In the genomic region with DNA sequence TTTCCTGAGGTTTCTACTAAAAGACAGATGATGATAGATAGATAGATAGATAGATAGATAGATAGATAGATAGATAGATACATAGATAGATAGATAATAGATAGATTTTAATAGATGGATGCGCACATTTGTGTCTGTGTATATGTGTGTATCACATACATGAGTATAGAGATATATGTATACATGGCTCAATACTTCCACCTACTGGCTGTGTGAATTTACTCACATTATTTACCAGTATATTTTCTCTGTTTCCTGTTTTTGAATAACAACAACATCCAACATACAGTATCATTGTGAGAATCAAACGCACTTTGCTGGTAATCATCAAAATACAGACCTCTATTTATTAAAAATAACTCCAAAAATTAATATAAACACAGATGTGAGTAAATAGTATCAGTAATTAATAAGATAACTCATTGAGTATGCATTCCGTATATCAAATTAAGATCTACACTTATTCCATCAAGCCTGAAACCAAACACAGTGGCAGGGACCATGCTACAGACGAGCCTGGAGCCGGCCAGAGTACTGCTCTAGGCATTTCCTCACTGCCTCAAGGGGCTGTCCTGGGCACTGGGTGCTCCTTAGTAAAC, we compare ENCODE assay signal across 8 cellular contexts.
DNase-seq lines count a peak whose midpoint lies in the region; ATAC-seq, FAIRE-seq and TF ChIP-seq lines count a peak whose summit lies in the region.

No MANE protein-coding gene starts in this region.

- intact Hi-C loops in heart left ventricle (cut with DNase I), result loop anchor here in 4 of 10 donors (10.0 kb wide), 2 partner anchors 453 to 1283 kb away; no protein-coding TSS in a partner anchor
- intact Hi-C loops in transverse colon (cut with DNase I; ENCODE audit: low total_unique reads), result no loop called here
- intact Hi-C loops in activated naive CD4-positive, alpha-beta T cell treated with anti-CD3 and anti-CD28 coated beads for 36 hours (cut with micrococcal nuclease), result loop anchor here (1.0 to 5.0 kb wide), 2 partner anchors 1281 to 1321 kb away; no protein-coding TSS in a partner anchor

- TF ChIP-seq POLR2A in heart left ventricle (IDR thresholded peaks at IDR 0.05), result no peak
- TF ChIP-seq POLR2A in transverse colon (IDR thresholded peaks at IDR 0.05), result no peak

- CTCF ChIA-PET in activated naive CD4-positive, alpha-beta T cell treated with anti-CD3 and anti-CD28 coated beads for 36 hours (lab: Charles Lee), result interaction anchor here (0.7 to 1.0 kb wide), 2 partner anchors 1280 to 1283 kb away, joined by 3 to 4 read pairs; no protein-coding TSS in a partner anchor

- WGBS in heart left ventricle, 4 donors, result 49 to 60% (median 53%) methylated on average over 5 of the region's 5 CpGs
- 56 to 67% methylated on average over 5 of the region's 5 CpGs for WGBS in transverse colon (ENCODE audit: low coverage in 1 of 2), 2 donors

- ATAC-seq in heart left ventricle, result no peak

- peak; percentile 72 for FAIRE-seq in TTC549 (lab: Jason Lieb, UNC)

- H3K36me3 ChIP-seq in heart left ventricle (peaks cover 0 to 2% (median 0%) of the 10 kb centered on the region in 9 donors), transverse colon (no peaks in the 10 kb centered on the region)

- H3K9me3 ChIP-seq in heart left ventricle, result no peaks in the 10 kb centered on the region
- H3K9me3 ChIP-seq in transverse colon, result no peaks in the 10 kb centered on the region

- peak; percentile 40 for TF ChIP-seq CTCF in GM12864 (IDR thresholded peaks at IDR 0.05; ENCODE audit: low read depth, low read length, missing control alignments)
- peak; percentile 20 for TF ChIP-seq CTCF in HFF-Myc (IDR thresholded peaks at IDR 0.05; ENCODE audit: low read depth, low read length, missing control alignments)
- peak in 11 of 12 donors; percentile 19 to 58 (median 41) for TF ChIP-seq CTCF in heart left ventricle (IDR thresholded peaks at IDR 0.05)
- peak; percentile 32 to 56 (median 47) for TF ChIP-seq CTCF in transverse colon (IDR thresholded peaks at IDR 0.05)

- in situ Hi-C loops in transverse colon (cut with MboI; ENCODE audit: low pct_ligation_motif_present in 1 of 4, low pct_unique_long_range_greater_than_20kb in 1 of 4, low sequenced_read_pairs in 3 of 4), result loop anchor here in 3 of 4 donors (25.0 kb wide), 3 partner anchors 446 to 1296 kb away; no protein-coding TSS in a partner anchor

- no peak overlapping the region for H3K27ac Mint-ChIP-seq in activated naive CD4-positive, alpha-beta T cell treated with anti-CD3 and anti-CD28 coated beads for 36 hours

- no peaks in the 10 kb centered on the region for H3K4me1 ChIP-seq in heart left ventricle
- H3K4me1 ChIP-seq in transverse colon, result no peaks in the 10 kb centered on the region

- H3K36me3 Mint-ChIP-seq in activated naive CD4-positive, alpha-beta T cell treated with anti-CD3 and anti-CD28 coated beads for 36 hours (ENCODE audit: low read depth), result no peaks in the 10 kb centered on the region

- no peak overlapping the region for H3K4me3 Mint-ChIP-seq in activated naive CD4-positive, alpha-beta T cell treated with anti-CD3 and anti-CD28 coated beads for 36 hours

- H3K27me3 ChIP-seq in heart left ventricle (no peaks in the 10 kb centered on the region), transverse colon (no peaks in the 10 kb centered on the region)

- no peaks in the 10 kb centered on the region for H3K27me3 Mint-ChIP-seq in activated naive CD4-positive, alpha-beta T cell treated with anti-CD3 and anti-CD28 coated beads for 36 hours (ENCODE audit: low read depth)

- H3K4me1 Mint-ChIP-seq in activated naive CD4-positive, alpha-beta T cell treated with anti-CD3 and anti-CD28 coated beads for 36 hours (ENCODE audit: low read depth), result no peaks in the 10 kb centered on the region

- TF ChIP-seq EP300 in transverse colon (IDR thresholded peaks at IDR 0.05; ENCODE audit: low read depth), result no peak

- H3K4me3 ChIP-seq in GM12864 (ENCODE audit: low read depth, low read length), result no peak overlapping the region
- H3K4me3 ChIP-seq in HFF-Myc (replicated peaks; ENCODE audit: low read depth, low read length), result no peak overlapping the region
- no peak overlapping the region for H3K4me3 ChIP-seq in heart left ventricle
- H3K4me3 ChIP-seq in transverse colon, result no peak overlapping the region

- DNase-seq in GM12864 (ENCODE audit: low read depth) (peak; percentile 37), HFF-Myc (ENCODE audit: extremely low read depth, low read depth) (no peak), NCI-H1417 treated with DMSO at 0.1 percent for 48 hours (lab: John Stamatoyannopoulos, UW) (peak; percentile 5), heart left ventricle (no peak), transverse colon (no peak)
- no peak for DNase-seq in activated CD4-positive, alpha-beta T cell treated with anti-CD3 and anti-CD28 coated beads for 48 hours
- no peak for DNase-seq in activated naive CD4-positive, alpha-beta T cell treated with anti-CD3 and anti-CD28 coated beads for 36 hours

- H3K27ac ChIP-seq in heart left ventricle (no peak overlapping the region), transverse colon (no peak overlapping the region)

- H3K9me3 Mint-ChIP-seq in activated naive CD4-positive, alpha-beta T cell treated with anti-CD3 and anti-CD28 coated beads for 36 hours, result no peaks in the 10 kb centered on the region

Comparison
In these comparisons a context has a peak if more than half of its experiments do, and no peak if none do; other contexts are left out.
1. DNase-seq: peak in GM12864 (single experiment) and NCI-H1417 treated with DMSO at 0.1 percent for 48 hours (single experiment); none in HFF-Myc (single experiment), heart left ventricle (0 of 5), transverse colon (single experiment), activated CD4-positive, alpha-beta T cell treated with anti-CD3 and anti-CD28 coated beads for 48 hours (single experiment) and activated naive CD4-positive, alpha-beta T cell treated with anti-CD3 and anti-CD28 coated beads for 36 hours (single experiment).
2. Peak in every context shown above with its lines, with median percentiles within 50 percentile points of each other: CTCF ChIP-seq.